22 cellular contexts compared by ENCODE assay signal in genomic region chr3:54320376-54320775, GRCh38.
DNase-seq lines count a peak whose midpoint lies in the region.
"Had no signal": no experiment of that assay in that cellular context is flagged by ENCODE, and none has a peak within 500 bp of the region (broad histone marks: within the 10 kb centered on the region; RNA-seq: fewer than 3 reads in every experiment).

No MANE protein-coding gene starts in this region.

- peak overlapping the region in 4 of 11 experiments; percentile 3 to 46 (median 26); a peak in 4 of 22 replicates for H3K27ac ChIP-seq in BLaER1 treated with 17β-estradiol and CSF1 and Interleukin-3, amounts not matched to agents 10 nM and 100 nM
- H3K27ac ChIP-seq: A549, HL-60, SK-N-MC had no signal

- H3K27me3 ChIP-seq in BLaER1 treated with 17β-estradiol and CSF1 and Interleukin-3, amounts not matched to agents 10 nM and 100 nM, result peaks cover 0 to 6% (median 0%) of the 10 kb centered on the region in 11 experiments; a peak in 2 of 22 replicates
- H3K27me3 ChIP-seq: BE2C had no signal

- DNase-seq in H4 (ENCODE audit: low spot score), result peak; percentile 59
- peak; percentile 88 for DNase-seq in NCI-H460 (ENCODE audit: extremely low read depth, low read depth)
- DNase-seq in myocyte (ENCODE audit: low read depth), result peak; percentile 16
- DNase-seq in C1 segment of cervical spinal cord (lab: John Stamatoyannopoulos, UW), result no peak
- no peak for DNase-seq in mesenteric fat pad (ENCODE audit: low spot score)
- no peak for DNase-seq in midbrain (lab: John Stamatoyannopoulos, UW)
- DNase-seq: BE2C; Calu3; CD4-positive, alpha-beta memory T cell; DMS153; HCEC 1CT; KBM-7; NCI-H1417; NCI-H1694 treated with DMSO at 0.1 percent for 48 hours; NCI-H345; NCI-H526; Right ventricle myocardium superior had no signal

- no peak overlapping the region for H3K9ac ChIP-seq in BLaER1 treated with 17β-estradiol and CSF1 and Interleukin-3, amounts not matched to agents 10 nM and 100 nM

- H3K4me1 ChIP-seq in BLaER1 treated with 17β-estradiol and CSF1 and Interleukin-3, amounts not matched to agents 10 nM and 100 nM, result peaks cover 0 to 36% (median 24%) of the 10 kb centered on the region in 10 experiments; a peak in 16 of 20 replicates
- H3K4me1 ChIP-seq: A549, BE2C had no signal

- H3K4me2 ChIP-seq in BLaER1 treated with 17β-estradiol and CSF1 and Interleukin-3, amounts not matched to agents 10 nM and 100 nM, result peak overlapping the region in 9 of 11 experiments; percentile 12 to 59 (median 43); a peak in 15 of 22 replicates
- H3K4me2 ChIP-seq: A549, GM23338 had no signal

- H3K4me3 ChIP-seq in BLaER1 treated with 17β-estradiol and CSF1 and Interleukin-3, amounts not matched to agents 10 nM and 100 nM, result no peak overlapping the region
- H3K4me3 ChIP-seq: A549, GM23338, SK-N-MC had no signal

- peaks cover 0 to 8% (median 2%) of the 10 kb centered on the region in 11 experiments; a peak in 11 of 22 replicates for H3K9me3 ChIP-seq in BLaER1 treated with 17β-estradiol and CSF1 and Interleukin-3, amounts not matched to agents 10 nM and 100 nM (replicated peaks in 1 of 11)
- H3K9me3 ChIP-seq: A549, BE2C had no signal

- no peaks in the 10 kb centered on the region for H3K36me3 ChIP-seq in BLaER1 treated with 17β-estradiol and CSF1 and Interleukin-3, amounts not matched to agents 10 nM and 100 nM
- H3K36me3 ChIP-seq: BE2C had no signal

- H4K20me1 ChIP-seq in BLaER1 treated with 17β-estradiol and CSF1 and Interleukin-3, amounts not matched to agents 10 nM and 100 nM, result no peaks in the 10 kb centered on the region

Comparison
In these comparisons a context has a peak if more than half of its experiments do, and no peak if none do; other contexts are left out.
1. DNase-seq: peak in H4 (single experiment), NCI-H460 (single experiment) and myocyte (single experiment); none in C1 segment of cervical spinal cord (0 of 14), mesenteric fat pad (single experiment) and midbrain (single experiment).